In the genomic region with DNA sequence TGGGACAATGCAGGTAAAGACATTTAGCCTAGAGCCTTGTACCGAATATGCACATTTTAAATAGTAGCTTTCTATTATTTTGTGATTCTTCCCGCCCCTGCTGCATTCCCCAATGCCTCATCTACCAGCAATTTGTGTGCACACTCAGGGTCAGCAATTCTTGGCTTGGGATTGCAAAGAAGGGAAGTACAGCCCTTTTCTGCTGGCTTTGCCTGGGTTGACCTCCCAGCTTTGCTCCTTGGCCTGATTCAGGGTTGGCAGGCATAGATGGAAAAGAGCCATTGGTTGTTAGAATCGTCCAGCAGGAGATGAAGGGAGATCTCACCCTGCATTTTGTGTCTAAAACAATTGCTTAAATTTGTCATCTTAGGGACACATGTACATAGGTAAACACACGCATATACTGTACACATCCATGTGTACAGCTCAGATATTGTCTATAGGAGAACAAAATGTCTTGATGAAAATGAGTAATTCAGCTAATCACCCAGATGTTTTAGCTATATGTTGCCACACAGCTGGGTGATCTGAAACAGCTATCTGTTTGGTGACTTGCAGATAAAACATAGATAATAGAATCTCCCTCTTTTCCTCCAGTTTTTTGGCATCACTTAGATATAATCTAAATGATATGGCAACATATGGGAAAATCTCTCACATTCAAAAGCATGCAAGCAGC, we compare ENCODE assay signal across 9 cellular contexts.
DNase-seq lines count a peak whose midpoint lies in the region; TF ChIP-seq lines count a peak whose summit lies in the region.
"Had no signal": no experiment of that assay in that cellular context is flagged by ENCODE, and none has a peak within 500 bp of the region (broad histone marks: within the 10 kb centered on the region; RNA-seq: fewer than 3 reads in every experiment).

No MANE protein-coding gene starts in this region.

- intact Hi-C loops in Caco-2 (cut with micrococcal nuclease; ENCODE audit: unreplicated experiment) = no loop called here

- no peaks in the 10 kb centered on the region for H4K20me1 ChIP-seq in DOHH2 (ENCODE audit: control insufficient read depth, insufficient read depth, low read depth, low read length)

- no peak for TF ChIP-seq POLR2A in Peyer's patch (IDR thresholded peaks at IDR 0.05)

- H3K27me3 ChIP-seq in DOHH2 (ENCODE audit: control insufficient read depth, low read length) (no peaks in the 10 kb centered on the region), Peyer's patch (no peaks in the 10 kb centered on the region), Caco-2 (replicated peaks; ENCODE audit: control insufficient read depth, insufficient read depth, low read length) (no peaks in the 10 kb centered on the region)

- peak overlapping the region; percentile 48 for H3K27ac Mint-ChIP-seq in osteocyte (ENCODE audit: unreplicated experiment)
- no peak overlapping the region for H3K27ac Mint-ChIP-seq in Caco-2 (ENCODE audit: unreplicated experiment)

- peaks cover 47% of the 10 kb centered on the region for H3K4me1 Mint-ChIP-seq in osteocyte (ENCODE audit: unreplicated experiment)
- H3K4me1 Mint-ChIP-seq in Caco-2 (ENCODE audit: low read depth, unreplicated experiment) = no peaks in the 10 kb centered on the region

- no peaks in the 10 kb centered on the region for H3K9me2 ChIP-seq in DOHH2 (replicated peaks; ENCODE audit: control insufficient read depth, low read length)

- H3F3A ChIP-seq in DOHH2 (ENCODE audit: control insufficient read depth, insufficient read depth) = no peaks in the 10 kb centered on the region

- H3K4me3 ChIP-seq in DOHH2 (ENCODE audit: low read length) (peak overlapping the region; percentile 44), Peyer's patch (no peak overlapping the region), Caco-2 (ENCODE audit: low read depth, low read length) (no peak overlapping the region)

- H3K36me3 ChIP-seq in DOHH2 (ENCODE audit: control insufficient read depth, low read length) (no peaks in the 10 kb centered on the region), Peyer's patch (no peaks in the 10 kb centered on the region), Caco-2 (ENCODE audit: control insufficient read depth, insufficient read depth, low read length) (no peaks in the 10 kb centered on the region)

- H3K4me2 ChIP-seq in DOHH2 (ENCODE audit: low read length) = peak overlapping the region; percentile 65

- no peaks in the 10 kb centered on the region for H3K9me3 Mint-ChIP-seq in osteocyte (ENCODE audit: unreplicated experiment)
- no peaks in the 10 kb centered on the region for H3K9me3 Mint-ChIP-seq in Caco-2 (ENCODE audit: unreplicated experiment)

- H3K4me1 ChIP-seq in DOHH2 (ENCODE audit: control insufficient read depth, low read length) = peaks cover 20% of the 10 kb centered on the region
- peaks cover 0 to 19% (median 8%) of the 10 kb centered on the region in 4 donors for H3K4me1 ChIP-seq in Peyer's patch
- H3K4me1 ChIP-seq in Caco-2 = no peaks in the 10 kb centered on the region

- CTCF ChIA-PET in Caco-2 (lab: Charles Lee) = no interaction called here

- H3K27me3 Mint-ChIP-seq in osteocyte (ENCODE audit: unreplicated experiment) (no peaks in the 10 kb centered on the region), Caco-2 (ENCODE audit: insufficient read depth, unreplicated experiment) (no peaks in the 10 kb centered on the region)

- no peaks in the 10 kb centered on the region for H3K9me3 ChIP-seq in DOHH2 (ENCODE audit: control insufficient read depth, insufficient read depth, low read length)
- H3K9me3 ChIP-seq in Peyer's patch = no peaks in the 10 kb centered on the region
- no peaks in the 10 kb centered on the region for H3K9me3 ChIP-seq in Caco-2

- DNase-seq in Peyer's patch = no peak
- peak; percentile 91 for DNase-seq in fibroblast of gingiva (ENCODE audit: low read depth)
- no peak for DNase-seq in osteocyte (ENCODE audit: extremely low spot score, unreplicated experiment)
- no peak for DNase-seq in retina
- DNase-seq in Caco-2 = no peak
- no peak for DNase-seq in activated CD4-positive, CD25-positive, alpha-beta regulatory T cell (lab: John Stamatoyannopoulos, UW)
- no peak for DNase-seq in DMS79 treated with DMSO at 0.1 percent for 48 hours (lab: John Stamatoyannopoulos, UW)
- DNase-seq: foreskin melanocyte had no signal

- no peaks in the 10 kb centered on the region for H3K79me2 ChIP-seq in DOHH2 (ENCODE audit: control insufficient read depth, low read length)

- TF ChIP-seq CTCF in DOHH2 (IDR thresholded peaks at IDR 0.05; ENCODE audit: low read depth, low read length, poor library complexity, severe bottlenecking) (no peak), Peyer's patch (IDR thresholded peaks at IDR 0.05) (no peak), osteocyte (IDR thresholded peaks at IDR 0.05) (no peak), Caco-2 (IDR thresholded peaks at IDR 0.05; ENCODE audit: insufficient read depth in 1 of 2, low read depth in 1 of 2, low read length in 1 of 2, severe bottlenecking in 1 of 2, unreplicated experiment in 1 of 2) (no peak)

- H3K36me3 Mint-ChIP-seq in osteocyte (ENCODE audit: unreplicated experiment) (peaks cover 2% of the 10 kb centered on the region), Caco-2 (ENCODE audit: insufficient read depth, unreplicated experiment) (no peaks in the 10 kb centered on the region)

- H3K27ac ChIP-seq in DOHH2 (ENCODE audit: low read depth, low read length) = peak overlapping the region; percentile 27
- H3K27ac ChIP-seq in Peyer's patch = peak overlapping the region; percentile 34 to 62 (median 39)

- POLR2A ChIA-PET in Caco-2 (lab: Charles Lee) = no interaction called here

- BruUV-seq in Caco-2 (replicated peaks; lab: Mats Ljungman, UMichigan) = no TSS peak

- H3K4me3 Mint-ChIP-seq in osteocyte (ENCODE audit: unreplicated experiment) = no peak overlapping the region
- no peak overlapping the region for H3K4me3 Mint-ChIP-seq in Caco-2 (ENCODE audit: unreplicated experiment)
